Comparison of ENCODE assay signal across 8 cellular contexts in genomic region chr3:143977326-143978262, GRCh38. TPM values are rescaled to one million over a fixed set of nuclear protein-coding genes. Genes with fewer than 3 reads are reported as not detected.
A peak's percentile ranks its signal among the peaks of the same experiment; 100 is the strongest.
DNase-seq lines count a peak whose midpoint lies in the region; ATAC-seq, FAIRE-seq and TF ChIP-seq lines count a peak whose summit lies in the region.

No MANE protein-coding gene starts in this region.

- intact Hi-C loops in kidney (cut with DNase I): no loop called here

- no peak for TF ChIP-seq POLR2A in gastroesophageal sphincter (IDR thresholded peaks at IDR 0.05)

- FAIRE-seq in GM18507 (lab: Jason Lieb, UNC) (peak; percentile 80), kidney (lab: Jason Lieb, UNC) (no peak)

- H3K4me1 ChIP-seq in HEK293 (ENCODE audit: control insufficient read depth, insufficient read depth, low read length) (peaks cover 4% of the 10 kb centered on the region), gastroesophageal sphincter (peaks cover 0 to 67% (median 8%) of the 10 kb centered on the region in 3 donors), kidney (ENCODE audit: control insufficient read depth in 1 of 2, insufficient read depth in 1 of 2, low read depth in 1 of 2, low read length in 2 of 2) (no peaks in the 10 kb centered on the region)

- H3K36me3 ChIP-seq in HEK293 (ENCODE audit: control insufficient read depth in 2 of 2, insufficient read depth in 1 of 2, low read length in 2 of 2): no peaks in the 10 kb centered on the region
- H3K36me3 ChIP-seq in gastroesophageal sphincter: no peaks in the 10 kb centered on the region
- no peaks in the 10 kb centered on the region for H3K36me3 ChIP-seq in kidney (ENCODE audit: control insufficient read depth in 1 of 2, insufficient read depth in 2 of 2, low read length in 2 of 2)

- 21 to 48% methylated on average over 3 to 4 of the region's 4 CpGs for WGBS in gastroesophageal sphincter (ENCODE audit: low coverage in 1 of 2), 2 donors

- POLR2A ChIA-PET in HEK293 (lab: Yijun Ruan, JAX): no interaction called here

- TF ChIP-seq EP300 in gastroesophageal sphincter (IDR thresholded peaks at IDR 0.05): no peak

- peak; percentile 29 for ATAC-seq in gastroesophageal sphincter

- no peak overlapping the region for H3K9ac ChIP-seq in kidney (ENCODE audit: low read length in 2 of 2)

- no peak overlapping the region for H3K4me3 ChIP-seq in HEK293 (ENCODE audit: low read depth, low read length)
- peak overlapping the region; percentile 12 to 13 for H3K4me3 ChIP-seq in gastroesophageal sphincter
- no peak overlapping the region for H3K4me3 ChIP-seq in kidney (ENCODE audit: low read length in 2 of 2)

- H3K27me3 ChIP-seq in gastroesophageal sphincter: no peaks in the 10 kb centered on the region

- H3K27ac ChIP-seq in HEK293 (ENCODE audit: extremely low read depth, low read depth, low read length) (no peak overlapping the region), gastroesophageal sphincter (peak overlapping the region; percentile 42 to 98 (median 62)), kidney (ENCODE audit: low read depth in 2 of 2, low read length in 2 of 2) (no peak overlapping the region)

- CTCF ChIA-PET in HEK293 (lab: Yijun Ruan, JAX): no interaction called here

- TF ChIP-seq CTCF in HEK293 (tag by site-specific recombination; IDR thresholded peaks at IDR 0.05) (no peak), gastroesophageal sphincter (IDR thresholded peaks at IDR 0.05) (no peak), kidney (IDR thresholded peaks at IDR 0.05; ENCODE audit: borderline replicate concordance, extremely low read depth, insufficient read depth) (no peak)

- DNase-seq in GM18507 (ENCODE audit: extremely low spot score, insufficient read length, low read depth): no peak
- DNase-seq in NOMO-1 treated with dmso at 0.1 percent for 144 hours (lab: John Stamatoyannopoulos, UW; ENCODE audit: unreplicated experiment): peak; percentile 69
- DNase-seq in kidney: no peak
- DNase-seq in HuH-7.5 (ENCODE audit: low spot score): no peak
- no peak for DNase-seq in stimulated activated CD4-positive, alpha-beta T cell treated with anti-CD3 and anti-CD28 coated beads, Interleukin-4, amount 100 ng/mL, for 4 hours
- no peak for DNase-seq in NCI-H2227 treated with DMSO at 0.1 percent for 48 hours (lab: John Stamatoyannopoulos, UW)

- no peaks in the 10 kb centered on the region for H3K9me3 ChIP-seq in HEK293 (ENCODE audit: control insufficient read depth, insufficient read depth, low read depth, low read length)
- H3K9me3 ChIP-seq in gastroesophageal sphincter: no peaks in the 10 kb centered on the region
- no peaks in the 10 kb centered on the region for H3K9me3 ChIP-seq in kidney (ENCODE audit: control insufficient read depth in 1 of 2, low read length in 2 of 2)

TF ChIP-seq in HEK293, 187 proteins besides CTCF, POLR2A, EP300 and RAD21:
- TF ChIP-seq YY1 (tag by site-specific recombination; IDR thresholded peaks at IDR 0.05) (no peak), ZNF530 (tag by site-specific recombination; IDR thresholded peaks at IDR 0.05; ENCODE audit: low read depth) (no peak), PRDM4 (tag by site-specific recombination; IDR thresholded peaks at IDR 0.05) (0 out of 2 replicates have a peak, but pooled peaks have one; percentile 21)
TF ChIP-seq in HEK293: peak in this region for 1.

RNA-seq across cellular contexts. Expression of gene DIPK2A, which starts 6.0 kb away (rescaled TPM):
- total RNA-seq in gastroesophageal sphincter (10 to 100 TPM; 27.2 to 56.7 (median 44.2) TPM), kidney (15.5 TPM)
- polyA plus RNA-seq in kidney (ENCODE audit: insufficient read depth, low read depth, low replicate concordance): 4.9 TPM

Comparison
In these comparisons a context has a peak if more than half of its experiments do, and no peak if none do; other contexts are left out.
1. H3K27ac ChIP-seq: peak in gastroesophageal sphincter (4 of 4); none in HEK293 (single experiment) and kidney (0 of 2).
2. H3K4me3 ChIP-seq: peak in gastroesophageal sphincter (2 of 2); none in HEK293 (single experiment) and kidney (0 of 2).